Comparison of ENCODE assay signal across 15 cellular contexts in the genomic region with DNA sequence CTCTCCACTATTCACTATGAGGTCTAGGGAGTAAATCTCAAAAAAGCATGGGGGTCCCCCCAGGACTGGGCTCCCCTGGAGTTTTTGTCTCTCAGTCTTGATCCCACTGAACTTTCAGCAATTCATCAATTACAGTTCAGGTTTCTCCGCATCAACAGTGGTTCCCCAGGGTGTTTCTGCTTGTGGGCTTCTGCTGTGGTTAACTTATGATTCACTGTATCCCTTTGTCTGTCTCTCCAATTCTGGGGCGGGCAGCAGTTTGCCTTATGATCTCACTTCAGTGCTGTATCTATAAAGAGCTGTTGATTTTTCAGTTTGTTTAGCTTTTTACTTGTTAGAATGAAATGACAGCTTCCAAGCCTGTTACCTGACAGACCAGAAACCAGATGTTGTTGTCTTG.
DNase-seq lines count a peak whose midpoint lies in the region; ATAC-seq and TF ChIP-seq lines count a peak whose summit lies in the region.
"Had no signal": no experiment of that assay in that cellular context is flagged by ENCODE, and none has a peak within 500 bp of the region (broad histone marks: within the 10 kb centered on the region; RNA-seq: fewer than 3 reads in every experiment).

No MANE protein-coding gene starts in this region.

- ATAC-seq in GM18868 (IDR thresholded peaks at IDR 0.05; ENCODE audit: unreplicated experiment) (peak; percentile 82), T-cell (replicated peaks in 1 of 4) (no peak), aorta (ENCODE audit: low FRiP score) (no peak), left cardiac atrium (no peak)
- ATAC-seq: left lobe of liver had no signal

- POLR2A ChIA-PET in T-cell (lab: Charles Lee), result no interaction called here

- H3K36me3 ChIP-seq in aorta (ENCODE audit: control insufficient read depth in 1 of 2, insufficient read depth in 2 of 2, low read length in 1 of 2), result no peaks in the 10 kb centered on the region
- H3K36me3 ChIP-seq: prostate gland, thyroid gland had no signal

- in situ Hi-C loops in astrocyte of the cerebellum (cut with HindIII; ENCODE audit: low sequenced_read_pairs), result no loop called here

- H3K27me3 Mint-ChIP-seq in T-cell, result no peaks in the 10 kb centered on the region

- H3K9me3 ChIP-seq in aorta (ENCODE audit: control insufficient read depth, low read length), result no peaks in the 10 kb centered on the region
- H3K9me3 ChIP-seq: prostate gland, thyroid gland had no signal

- H3K27ac Mint-ChIP-seq in T-cell, result no peak overlapping the region
- H3K27ac Mint-ChIP-seq: activated naive CD8-positive, alpha-beta T cell had no signal

- H3K27me3 ChIP-seq in aorta (ENCODE audit: control insufficient read depth in 1 of 2, insufficient read depth in 2 of 2, low read length in 1 of 2), result peaks cover 0 to 1% of the 10 kb centered on the region in 2 donors
- H3K27me3 ChIP-seq: thyroid gland had no signal

- no peaks in the 10 kb centered on the region for H3K36me3 Mint-ChIP-seq in T-cell
- H3K36me3 Mint-ChIP-seq: activated naive CD8-positive, alpha-beta T cell had no signal

- DNase-seq in A172 (ENCODE audit: low spot score) (peak; percentile 78), NCI-H748 (lab: John Stamatoyannopoulos, UW; ENCODE audit: unreplicated experiment) (peak; percentile 77), astrocyte of the cerebellum (ENCODE audit: low read depth) (peak; percentile 79), NCI-H1436 (lab: John Stamatoyannopoulos, UW) (no peak), T-cell (no peak), aorta (no peak), left cardiac atrium (no peak)
- DNase-seq: cerebellar nuclear complex, NCI-H82, thyroid gland had no signal

- no peak for TF ChIP-seq CTCF in astrocyte of the cerebellum (IDR thresholded peaks at IDR 0.05; ENCODE audit: low read depth, low read length, missing control alignments)

- no peak overlapping the region for H3K4me3 Mint-ChIP-seq in T-cell
- H3K4me3 Mint-ChIP-seq: activated naive CD8-positive, alpha-beta T cell had no signal

- intact Hi-C loops in aorta (cut with DNase I) (no loop called here), left cardiac atrium (cut with DNase I) (no loop called here)

- CTCF ChIA-PET in T-cell (lab: Charles Lee), result no interaction called here

- H3K4me3 ChIP-seq in astrocyte of the cerebellum (ENCODE audit: low read depth, low read length) (no peak overlapping the region), aorta (ENCODE audit: low read length in 2 of 2) (no peak overlapping the region)
- H3K4me3 ChIP-seq: prostate gland, SK-N-MC, thyroid gland had no signal

- no peaks in the 10 kb centered on the region for H3K4me1 Mint-ChIP-seq in T-cell

- no peaks in the 10 kb centered on the region for H3K4me1 ChIP-seq in aorta (ENCODE audit: control insufficient read depth in 1 of 2, insufficient read depth in 2 of 2, low read length in 2 of 2)
- H3K4me1 ChIP-seq: prostate gland, thyroid gland had no signal

- no peak overlapping the region for H3K27ac ChIP-seq in aorta (ENCODE audit: low read depth in 1 of 2, low read length in 2 of 2)
- H3K27ac ChIP-seq: prostate gland, SK-N-MC, thyroid gland had no signal

- H3K9me3 Mint-ChIP-seq in T-cell, result peaks cover 9 to 18% (median 16%) of the 10 kb centered on the region in 3 donors

- 22 to 39% methylated on average over 2 of the region's 2 CpGs for WGBS in aorta, 2 donors

Comparison
In these comparisons a context has a peak if more than half of its experiments do, and no peak if none do; other contexts are left out.
1. DNase-seq: peak in A172 (single experiment), NCI-H748 (single experiment) and astrocyte of the cerebellum (single experiment); none in NCI-H1436 (single experiment), T-cell (0 of 34), aorta (0 of 2) and left cardiac atrium (single experiment).